ENCODE assay signal across 16 cellular contexts in genomic region chr1:214990619-214991018, GRCh38.
A peak's percentile ranks its signal among the peaks of the same experiment; 100 is the strongest.
DNase-seq lines count a peak whose midpoint lies in the region; ATAC-seq, FAIRE-seq and TF ChIP-seq lines count a peak whose summit lies in the region.
"Had no signal": no experiment of that assay in that cellular context is flagged by ENCODE, and none has a peak within 500 bp of the region (broad histone marks: within the 10 kb centered on the region; RNA-seq: fewer than 3 reads in every experiment).

No MANE protein-coding gene starts in this region.

- H3K27ac Mint-ChIP-seq in natural killer cell = no peak overlapping the region
- H3K27ac Mint-ChIP-seq: activated naive CD8-positive, alpha-beta T cell treated with anti-CD3 and anti-CD28 coated beads, Interleukin-2, amount 50 U/mL, for 24 hours had no signal

- FAIRE-seq in GM19239 (lab: Jason Lieb, UNC) = no peak

- TF ChIP-seq CTCF in AG04449 (IDR thresholded peaks at IDR 0.05; ENCODE audit: insufficient read depth, low read length, missing control alignments) (no peak), astrocyte of the cerebellum (IDR thresholded peaks at IDR 0.05; ENCODE audit: low read depth, low read length, missing control alignments) (no peak), natural killer cell (IDR thresholded peaks at IDR 0.05) (no peak)

- ATAC-seq in natural killer cell = no peak
- ATAC-seq: activated naive CD8-positive, alpha-beta T cell treated with anti-CD3 and anti-CD28 coated beads, Interleukin-2, amount 50 U/mL, for 24 hours had no signal

- POLR2A ChIA-PET in AG04449 (lab: Yijun Ruan, JAX) = interaction anchor here (1.2 to 2.3 kb wide), 2 partner anchors 14 to 33 kb away, joined by 3 to 15 read pairs; no protein-coding TSS in a partner anchor

- in situ Hi-C loops in astrocyte of the cerebellum (cut with HindIII; ENCODE audit: low sequenced_read_pairs) = no loop called here

- H3K36me3 Mint-ChIP-seq in natural killer cell = no peaks in the 10 kb centered on the region

- H3K9me3 Mint-ChIP-seq in natural killer cell = peaks cover 20 to 23% of the 10 kb centered on the region in 2 donors
- H3K9me3 Mint-ChIP-seq: activated naive CD8-positive, alpha-beta T cell treated with anti-CD3 and anti-CD28 coated beads, Interleukin-2, amount 50 U/mL, for 24 hours had no signal

- H3K27me3 Mint-ChIP-seq in natural killer cell (ENCODE audit: low read depth in 2 of 2) = no peaks in the 10 kb centered on the region

- no peak overlapping the region for H3K4me3 ChIP-seq in AG04449 (ENCODE audit: low read depth, low read length)
- no peak overlapping the region for H3K4me3 ChIP-seq in astrocyte of the cerebellum (ENCODE audit: low read depth, low read length)
- H3K4me3 ChIP-seq: ovary, vagina had no signal

- peak; percentile 97 for DNase-seq in AG04449 (ENCODE audit: low read depth, low spot score)
- DNase-seq in HS-5 (ENCODE audit: low read depth) = peak; percentile 92
- DNase-seq in astrocyte of the cerebellum (ENCODE audit: low read depth) = peak; percentile 71
- DNase-seq in glomerular visceral epithelial cell (ENCODE audit: extremely low spot score) = peak; percentile 76
- DNase-seq in DMS79 treated with DMSO at 0.1 percent for 48 hours (lab: John Stamatoyannopoulos, UW) = no peak
- DNase-seq in GM19239 (ENCODE audit: insufficient read length, low spot score) = no peak
- DNase-seq in activated effector memory CD4-positive, alpha-beta T cell treated with anti-CD3 and anti-CD28 coated beads, Interleukin-2, amount 50 U/mL, for 16 hours = no peak
- no peak for DNase-seq in natural killer cell
- DNase-seq: activated naive CD8-positive, alpha-beta T cell treated with anti-CD3 and anti-CD28 coated beads, Interleukin-2, amount 50 U/mL, for 24 hours; BE2C; DND-41; hippocampal formation; NCI-H146; NCI-H82; ovary had no signal

- intact Hi-C loops in natural killer cell (cut with micrococcal nuclease) = no loop called here

- no peak overlapping the region for H3K4me3 Mint-ChIP-seq in natural killer cell
- H3K4me3 Mint-ChIP-seq: activated naive CD8-positive, alpha-beta T cell treated with anti-CD3 and anti-CD28 coated beads, Interleukin-2, amount 50 U/mL, for 24 hours had no signal

- CTCF ChIA-PET in AG04449 (lab: Yijun Ruan, JAX) = interaction anchor here (1.0 kb wide), 1 partner anchor 19 kb away, joined by 5 read pairs; no protein-coding TSS in a partner anchor

- H3K4me1 Mint-ChIP-seq in natural killer cell = no peaks in the 10 kb centered on the region
- H3K4me1 Mint-ChIP-seq: activated naive CD8-positive, alpha-beta T cell treated with anti-CD3 and anti-CD28 coated beads, Interleukin-2, amount 50 U/mL, for 24 hours had no signal

Comparison
In these comparisons a context has a peak if more than half of its experiments do, and no peak if none do; other contexts are left out.
1. DNase-seq: peak in AG04449 (single experiment), HS-5 (single experiment), astrocyte of the cerebellum (single experiment) and glomerular visceral epithelial cell (single experiment); none in DMS79 treated with DMSO at 0.1 percent for 48 hours (single experiment), GM19239 (single experiment), activated effector memory CD4-positive, alpha-beta T cell treated with anti-CD3 and anti-CD28 coated beads, Interleukin-2, amount 50 U/mL, for 16 hours (single experiment) and natural killer cell (single experiment).